20 cellular contexts compared by ENCODE assay signal in the genomic region with DNA sequence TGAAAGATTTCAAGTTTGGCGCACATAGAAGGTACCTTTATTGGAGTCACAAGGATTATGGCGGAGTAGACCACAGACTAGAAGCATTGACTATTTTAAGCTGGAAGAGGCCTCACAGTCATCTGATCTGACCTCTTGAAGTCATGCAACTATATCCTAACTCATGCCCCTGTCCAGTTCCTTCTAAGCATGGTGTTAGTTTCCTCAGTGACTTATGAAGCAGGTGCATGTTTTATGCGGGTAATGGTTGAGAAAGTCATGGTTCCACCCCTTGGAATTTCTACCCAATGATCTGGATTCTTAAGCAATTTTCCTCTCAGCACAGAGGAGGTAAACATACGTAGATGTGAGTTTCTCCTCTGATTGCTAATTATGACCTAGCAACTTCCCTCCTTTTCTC.
"Had no signal": no experiment of that assay in that cellular context is flagged by ENCODE, and none has a peak within 500 bp of the region (broad histone marks: within the 10 kb centered on the region; RNA-seq: fewer than 3 reads in every experiment).

No MANE protein-coding gene starts in this region.

- H3K27ac ChIP-seq: dorsolateral prefrontal cortex, gastroesophageal sphincter, left ventricle myocardium inferior, lower lobe of right lung, stomach, thoracic aorta, transverse colon had no signal

- DNase-seq: cortex of kidney; dorsolateral prefrontal cortex; effector memory CD4-positive, alpha-beta T cell; immature natural killer cell; left ventricle myocardium inferior; lower lobe of right lung; naive B cell; nephron progenitor cell; small intestine; stimulated activated CD4-positive, alpha-beta T cell treated with anti-CD3 and anti-CD28 coated beads, Interleukin-12 subunit alpha, Interleukin-12 subunit beta, amount 100 ng/mL, for 4 hours; stimulated activated naive CD4-positive, alpha-beta T cell; stomach; substantia nigra; transverse colon had no signal

- H3K27ac Mint-ChIP-seq: immature natural killer cell, memory B cell, mesothelial cell of epicardium, naive B cell, nephron progenitor cell had no signal

- H3K27me3 ChIP-seq: dorsolateral prefrontal cortex, stomach, transverse colon had no signal

- H3K36me3 ChIP-seq: gastroesophageal sphincter, left ventricle myocardium inferior, lower lobe of right lung, stomach, thoracic aorta, transverse colon had no signal

- H3K4me1 Mint-ChIP-seq: immature natural killer cell, memory B cell, naive B cell, nephron progenitor cell had no signal

- ATAC-seq: esophagus mucosa, gastroesophageal sphincter, lower lobe of right lung, sciatic nerve had no signal

- H3K4me1 ChIP-seq: gastroesophageal sphincter, left ventricle myocardium inferior, lower lobe of right lung, stomach, transverse colon had no signal

- H3K4me3 Mint-ChIP-seq: immature natural killer cell, memory B cell, mesothelial cell of epicardium, naive B cell, nephron progenitor cell had no signal

- H3K4me3 ChIP-seq: dorsolateral prefrontal cortex, gastroesophageal sphincter, left ventricle myocardium inferior, lower lobe of right lung, stomach, thoracic aorta, transverse colon had no signal
